In the genomic region with DNA sequence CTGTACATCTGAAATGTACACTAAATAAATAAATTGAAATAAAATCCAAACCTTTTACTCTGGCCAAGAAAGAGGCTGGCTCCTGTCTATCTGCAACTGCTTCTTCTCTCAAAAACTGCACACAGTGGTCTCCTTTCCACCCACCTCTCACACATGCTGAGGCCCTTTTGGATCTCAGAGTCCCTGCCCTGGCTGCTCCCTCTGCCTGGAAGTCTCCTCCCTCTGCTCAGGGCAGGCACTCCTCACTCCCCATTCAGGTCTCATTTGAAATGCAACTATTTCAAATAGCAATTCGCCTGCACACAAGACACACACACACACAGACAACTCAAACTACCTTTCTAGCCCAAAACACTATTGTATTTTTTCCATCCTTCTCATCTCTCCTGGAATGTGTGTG, we compare ENCODE assay signal across 18 cellular contexts.
A peak's percentile ranks its signal among the peaks of the same experiment; 100 is the strongest.
DNase-seq lines count a peak whose midpoint lies in the region; TF ChIP-seq lines count a peak whose summit lies in the region.
"Had no signal": no experiment of that assay in that cellular context is flagged by ENCODE, and none has a peak within 500 bp of the region (broad histone marks: within the 10 kb centered on the region; RNA-seq: fewer than 3 reads in every experiment).

No MANE protein-coding gene starts in this region.

- no peak overlapping the region for H3K4me2 ChIP-seq in smooth muscle cell
- H3K4me2 ChIP-seq: A549 had no signal

- H3K27ac Mint-ChIP-seq in nephron progenitor cell = peak overlapping the region; percentile 49
- H3K27ac Mint-ChIP-seq: CD4-positive, alpha-beta memory T cell; HFFc6 had no signal

- H3K27me3 Mint-ChIP-seq in nephron progenitor cell (ENCODE audit: low read depth, poor library complexity) = peaks cover 2% of the 10 kb centered on the region
- H3K27me3 Mint-ChIP-seq: CD4-positive, alpha-beta memory T cell had no signal

- no peak for TF ChIP-seq CTCF in nephron progenitor cell (IDR thresholded peaks at IDR 0.05)
- TF ChIP-seq CTCF in smooth muscle cell (IDR thresholded peaks at IDR 0.05; ENCODE audit: borderline replicate concordance, insufficient read depth, poor library complexity, severe bottlenecking) = no peak

- no peaks in the 10 kb centered on the region for H3K9me3 Mint-ChIP-seq in nephron progenitor cell

- WGBS in smooth muscle cell (ENCODE audit: low lambda C conversion rate) = 73% methylated on average over 1 of the region's 1 CpG

- H3K4me3 ChIP-seq in smooth muscle cell = no peak overlapping the region
- H3K4me3 ChIP-seq: A549, GM23248, K562 had no signal

- no peak overlapping the region for H3K27ac ChIP-seq in smooth muscle cell (ENCODE audit: low read depth)
- H3K27ac ChIP-seq: A549, GM23248, HL-60 had no signal

- H3K79me2 ChIP-seq in smooth muscle cell (ENCODE audit: low read depth) = no peaks in the 10 kb centered on the region

- no peak overlapping the region for H2AFZ ChIP-seq in smooth muscle cell (ENCODE audit: low read depth)
- H2AFZ ChIP-seq: GM23248 had no signal

- no peaks in the 10 kb centered on the region for H3K36me3 ChIP-seq in smooth muscle cell (ENCODE audit: low read depth)

- H3K4me1 Mint-ChIP-seq in nephron progenitor cell = peaks cover 12% of the 10 kb centered on the region
- H3K4me1 Mint-ChIP-seq: CD14-positive monocyte; CD4-positive, alpha-beta memory T cell had no signal

- no peaks in the 10 kb centered on the region for H3F3A ChIP-seq in smooth muscle cell (ENCODE audit: low read depth)

- no peak overlapping the region for H3K4me3 Mint-ChIP-seq in nephron progenitor cell
- H3K4me3 Mint-ChIP-seq: CD14-positive monocyte; CD4-positive, alpha-beta memory T cell; HFFc6 had no signal

- H3K9ac ChIP-seq in smooth muscle cell (ENCODE audit: low read depth) = no peak overlapping the region
- H3K9ac ChIP-seq: GM23248 had no signal

- no peaks in the 10 kb centered on the region for H3K9me3 ChIP-seq in smooth muscle cell (replicated peaks; ENCODE audit: low read depth)
- H3K9me3 ChIP-seq: A549 had no signal

- DNase-seq in ELF-1 (ENCODE audit: low read depth, low spot score) = peak; percentile 6
- peak; percentile 8 for DNase-seq in NCI-H69 (lab: John Stamatoyannopoulos, UW)
- peak; percentile 15 for DNase-seq in iPS-NIHi11 (ENCODE audit: low spot score)
- no peak for DNase-seq in nephron progenitor cell
- DNase-seq in smooth muscle cell (lab: John Stamatoyannopoulos, UW; ENCODE audit: unreplicated experiment) = no peak
- no peak for DNase-seq in NCI-H1105 (lab: John Stamatoyannopoulos, UW)
- no peak for DNase-seq in NCI-H2196 treated with DMSO at 0.1 percent for 48 hours (lab: John Stamatoyannopoulos, UW; ENCODE audit: unreplicated experiment)
- DNase-seq: AML-193; CD4-positive, alpha-beta memory T cell; DND-41; EL; GM23248; HFFc6; IMR-90 had no signal

- H3K36me3 Mint-ChIP-seq in nephron progenitor cell (ENCODE audit: low read depth) = no peaks in the 10 kb centered on the region
- H3K36me3 Mint-ChIP-seq: CD14-positive monocyte; CD4-positive, alpha-beta memory T cell had no signal

- no peaks in the 10 kb centered on the region for H3K27me3 ChIP-seq in smooth muscle cell (ENCODE audit: low read depth)

- no peaks in the 10 kb centered on the region for H4K20me1 ChIP-seq in smooth muscle cell (ENCODE audit: low read depth)

- no peaks in the 10 kb centered on the region for H3K4me1 ChIP-seq in smooth muscle cell (ENCODE audit: low read depth)
- H3K4me1 ChIP-seq: A549 had no signal

Comparison
In these comparisons a context has a peak if more than half of its experiments do, and no peak if none do; other contexts are left out.
1. DNase-seq: peak in ELF-1 (single experiment), NCI-H69 (single experiment) and iPS-NIHi11 (single experiment); none in nephron progenitor cell (single experiment), smooth muscle cell (single experiment), NCI-H1105 (single experiment) and NCI-H2196 treated with DMSO at 0.1 percent for 48 hours (single experiment).